30 cellular contexts compared by ENCODE assay signal in genomic region chr19:22619371-22619770, GRCh38. TPM values are rescaled to one million over a fixed set of nuclear protein-coding genes. Genes with fewer than 3 reads are reported as not detected.
DNase-seq lines count a peak whose midpoint lies in the region; ATAC-seq and TF ChIP-seq lines count a peak whose summit lies in the region.
"Had no signal": no experiment of that assay in that cellular context is flagged by ENCODE, and none has a peak within 500 bp of the region (broad histone marks: within the 10 kb centered on the region; RNA-seq: fewer than 3 reads in every experiment).

No MANE protein-coding gene starts in this region.

- H3K56ac ChIP-seq in H9 (ENCODE audit: insufficient read length, low read depth, low read length): no peak overlapping the region

- H2BK5ac ChIP-seq in H9 (ENCODE audit: insufficient read length, low read length): no peak overlapping the region

- H3K18ac ChIP-seq in H9 (ENCODE audit: insufficient read length, low read depth, low read length): no peak overlapping the region

- H3K36me3 Mint-ChIP-seq in H9 (ENCODE audit: insufficient read depth in 1 of 3, low read depth in 3 of 3) (peaks cover 7 to 18% (median 11%) of the 10 kb centered on the region in 3 experiments; a peak in 6 of 7 replicates), immature natural killer cell (no peaks in the 10 kb centered on the region)

- ATAC-seq in heart right ventricle (peak; percentile 45 to 71 (median 60)), upper lobe of right lung (no peak), HG03097 (IDR thresholded peaks at IDR 0.05; ENCODE audit: low FRiP score, unreplicated experiment) (no peak)
- ATAC-seq: activated CD4-positive, alpha-beta T cell treated with anti-CD3 and anti-CD28 coated beads for 36 hours; activated CD8-positive, alpha-beta T cell treated with anti-CD3 and anti-CD28 coated beads for 36 hours; esophagus mucosa; psoas muscle; stimulated activated naive B cell treated with anti-CD40 and anti-IgM and Interleukin-4, amounts not matched to agents 10 μg/mL and 1 μg/mL and 100 μg/mL, for 72 hours had no signal

- peaks cover 79 to 84% of the 10 kb centered on the region in 2 experiments for H3K9me3 Mint-ChIP-seq in H9
- H3K9me3 Mint-ChIP-seq in immature natural killer cell: peaks cover 3 to 22% (median 17%) of the 10 kb centered on the region in 6 donors
- H3K9me3 Mint-ChIP-seq: activated naive CD4-positive, alpha-beta T cell treated with anti-CD3 and anti-CD28 coated beads, Interleukin-2, amount 50 U/mL, for 24 hours had no signal

- H3K27me3 ChIP-seq in heart right ventricle: peaks cover 0 to 52% (median 35%) of the 10 kb centered on the region in 7 donors
- peaks cover 14% of the 10 kb centered on the region for H3K27me3 ChIP-seq in upper lobe of right lung
- no peaks in the 10 kb centered on the region for H3K27me3 ChIP-seq in H9 (ENCODE audit: insufficient read depth, low read length)
- H3K27me3 ChIP-seq: hepatocyte, vagina had no signal

- no peak overlapping the region for H3K27ac Mint-ChIP-seq in H9
- H3K27ac Mint-ChIP-seq in immature natural killer cell: no peak overlapping the region
- H3K27ac Mint-ChIP-seq: activated CD4-positive, alpha-beta T cell treated with anti-CD3 and anti-CD28 coated beads for 36 hours; activated CD8-positive, alpha-beta T cell treated with anti-CD3 and anti-CD28 coated beads for 36 hours; activated naive CD4-positive, alpha-beta T cell treated with anti-CD3 and anti-CD28 coated beads, Interleukin-2, amount 50 U/mL, for 24 hours; B cell; CD4-positive, alpha-beta memory T cell; endodermal cell; stimulated activated naive B cell treated with anti-CD40 and anti-IgM and Interleukin-4, amounts not matched to agents 10 μg/mL and 1 μg/mL and 100 μg/mL, for 72 hours; T-helper 2 cell treated with Interferon-gamma antibody and Interleukin-4, amounts not matched to agents 5 μg/mL and 100 μg/mL, for 36 hours had no signal

- H3T11ph ChIP-seq in H9 (ENCODE audit: low read length): no peak overlapping the region

- TF ChIP-seq CTCF in heart right ventricle (IDR thresholded peaks at IDR 0.05) (no peak), upper lobe of right lung (IDR thresholded peaks at IDR 0.05) (no peak), H9 (conservative IDR thresholded peaks at IDR 0.05) (no peak)

- H2BK20ac ChIP-seq in H9 (ENCODE audit: low read depth, low read length, poor library complexity, severe bottlenecking): no peak overlapping the region

- peaks cover 0 to 7% (median 0%) of the 10 kb centered on the region in 9 donors for H3K4me1 ChIP-seq in heart right ventricle
- H3K4me1 ChIP-seq in upper lobe of right lung: no peaks in the 10 kb centered on the region
- H3K4me1 ChIP-seq in H9 (ENCODE audit: insufficient read depth, low read length): no peaks in the 10 kb centered on the region
- H3K4me1 ChIP-seq: psoas muscle had no signal

- H4K91ac ChIP-seq in H9 (ENCODE audit: insufficient read length, low read depth, low read length): no peak overlapping the region

- H3K4me1 Mint-ChIP-seq in H9 (no peaks in the 10 kb centered on the region), immature natural killer cell (no peaks in the 10 kb centered on the region)
- H3K4me1 Mint-ChIP-seq: activated CD4-positive, alpha-beta T cell treated with anti-CD3 and anti-CD28 coated beads for 36 hours; activated naive CD4-positive, alpha-beta T cell treated with anti-CD3 and anti-CD28 coated beads, Interleukin-2, amount 50 U/mL, for 24 hours; B cell; endodermal cell; stimulated activated naive B cell treated with anti-CD40 and anti-IgM and Interleukin-4, amounts not matched to agents 10 μg/mL and 1 μg/mL and 100 μg/mL, for 72 hours had no signal

- H2BK120ac ChIP-seq in H9 (ENCODE audit: low read depth, low read length, poor library complexity, severe bottlenecking): no peak overlapping the region

- no peaks in the 10 kb centered on the region for H3K79me2 ChIP-seq in H9 (ENCODE audit: insufficient read depth, low read length)
- H3K79me2 ChIP-seq: hepatocyte had no signal

- no peaks in the 10 kb centered on the region for H3K23me2 ChIP-seq in H9 (ENCODE audit: insufficient read length, low read depth, low read length, poor library complexity, severe bottlenecking)

- H3K23ac ChIP-seq in H9 (ENCODE audit: insufficient read length, low read depth, low read length): no peak overlapping the region

- no peak overlapping the region for H2AFZ ChIP-seq in H9 (ENCODE audit: low read length)
- H2AFZ ChIP-seq: hepatocyte had no signal

- H3K4me3 ChIP-seq in heart right ventricle (no peak overlapping the region), upper lobe of right lung (no peak overlapping the region)
- H3K4me3 ChIP-seq: hepatocyte, psoas muscle, vagina had no signal

- no peak overlapping the region for H3K4me2 ChIP-seq in H9 (ENCODE audit: insufficient read depth, insufficient read length, low read length)
- H3K4me2 ChIP-seq: hepatocyte had no signal

- no peak overlapping the region for H3K4me3 Mint-ChIP-seq in H9
- no peak overlapping the region for H3K4me3 Mint-ChIP-seq in immature natural killer cell
- H3K4me3 Mint-ChIP-seq: activated CD4-positive, alpha-beta T cell treated with anti-CD3 and anti-CD28 coated beads for 36 hours; activated CD8-positive, alpha-beta T cell treated with anti-CD3 and anti-CD28 coated beads for 36 hours; activated naive CD4-positive, alpha-beta T cell treated with anti-CD3 and anti-CD28 coated beads, Interleukin-2, amount 50 U/mL, for 24 hours; B cell; CD4-positive, alpha-beta memory T cell; endodermal cell; stimulated activated naive B cell treated with anti-CD40 and anti-IgM and Interleukin-4, amounts not matched to agents 10 μg/mL and 1 μg/mL and 100 μg/mL, for 72 hours; T-helper 2 cell treated with Interferon-gamma antibody and Interleukin-4, amounts not matched to agents 5 μg/mL and 100 μg/mL, for 36 hours had no signal

- H3K14ac ChIP-seq in H9 (ENCODE audit: insufficient read depth, low read length): no peak overlapping the region

- no peaks in the 10 kb centered on the region for H4K20me1 ChIP-seq in H9 (ENCODE audit: control insufficient read depth, insufficient read depth, insufficient read length)

- intact Hi-C loops in heart right ventricle (cut with DNase I): no loop called here
- intact Hi-C loops in upper lobe of right lung (cut with DNase I): no loop called here

- 30 to 32% methylated on average over 4 of the region's 4 CpGs for WGBS in heart right ventricle, 2 donors
- no CpG with 5 or more reads among the region's 4 CpGs for WGBS in H9 (ENCODE audit: extremely low coverage, insufficient read length, low lambda C conversion rate)

- no peaks in the 10 kb centered on the region for H3K36me3 ChIP-seq in heart right ventricle
- no peaks in the 10 kb centered on the region for H3K36me3 ChIP-seq in upper lobe of right lung
- H3K36me3 ChIP-seq: vagina had no signal

- DNase-seq in caudate nucleus (lab: John Stamatoyannopoulos, UW): peak in 44 of 61 donors; percentile 3 to 84 (median 46)
- DNase-seq in heart right ventricle: peak in 1 of 2 donors; percentile 42
- peak in 31 of 56 donors; percentile 2 to 69 (median 21) for DNase-seq in nucleus accumbens (lab: John Stamatoyannopoulos, UW)
- DNase-seq in upper lobe of right lung: peak; percentile 9
- DNase-seq in H9: no peak
- DNase-seq in immature natural killer cell: no peak
- no peak for DNase-seq in activated effector memory CD4-positive, alpha-beta T cell treated with anti-CD3 and anti-CD28 coated beads, Interleukin-2, amount 50 U/mL, for 16 hours
- DNase-seq: activated CD4-positive, alpha-beta T cell treated with anti-CD3 and anti-CD28 coated beads for 36 hours; activated CD8-positive, alpha-beta memory T cell treated with anti-CD3 and anti-CD28 coated beads, Interleukin-2, amount 50 U/mL, for 48 hours; activated CD8-positive, alpha-beta T cell treated with anti-CD3 and anti-CD28 coated beads for 36 hours; CD4-positive, alpha-beta memory T cell; central memory CD4-positive, alpha-beta T cell; cortex of kidney; DMS 273 treated with DMSO at 0.1 percent for 48 hours; endodermal cell; mesenchymal stem cell; NCI-H1092; NCI-H1694; psoas muscle; stimulated activated naive B cell treated with anti-CD40 and anti-IgM and Interleukin-4, amounts not matched to agents 10 μg/mL and 1 μg/mL and 100 μg/mL, for 72 hours had no signal

- no peak overlapping the region for H2BK15ac ChIP-seq in H9 (ENCODE audit: low read depth, low read length)

- no peak overlapping the region for H2BK12ac ChIP-seq in H9 (ENCODE audit: insufficient read length, low read depth, low read length)

- H4K8ac ChIP-seq in H9 (replicated peaks; ENCODE audit: insufficient read length, low read depth, low read length): no peak overlapping the region

- H3K27me3 Mint-ChIP-seq in H9 (ENCODE audit: low read depth) (peaks cover 3% of the 10 kb centered on the region; the same call in 1 of the 2 replicates), immature natural killer cell (ENCODE audit: low read depth in 3 of 3) (peaks cover 0 to 9% (median 6%) of the 10 kb centered on the region in 3 donors)

- no peak overlapping the region for H3K9ac ChIP-seq in H9 (ENCODE audit: extremely low read depth, insufficient read length, low read length)

- no peak overlapping the region for H4K5ac ChIP-seq in H9 (ENCODE audit: insufficient read length, low read depth, low read length)

- H2AK5ac ChIP-seq in H9 (ENCODE audit: insufficient read length, low read length): no peak overlapping the region

- no peaks in the 10 kb centered on the region for H3K79me1 ChIP-seq in H9 (ENCODE audit: insufficient read depth, low read depth, low read length, poor library complexity, severe bottlenecking)

- peaks cover 0 to 36% (median 0%) of the 10 kb centered on the region in 11 donors for H3K9me3 ChIP-seq in heart right ventricle
- H3K9me3 ChIP-seq in upper lobe of right lung: no peaks in the 10 kb centered on the region
- peaks cover 83% of the 10 kb centered on the region for H3K9me3 ChIP-seq in H9 (ENCODE audit: control insufficient read depth, low read depth, low read length)
- H3K9me3 ChIP-seq: psoas muscle, vagina had no signal

- no peak overlapping the region for H3K4ac ChIP-seq in H9 (ENCODE audit: low read depth, low read length)

- H3K27ac ChIP-seq in caudate nucleus (ENCODE audit: low read depth, low read length) (peak overlapping the region; percentile 62), heart right ventricle (peak overlapping the region in 5 of 10 donors; percentile 37 to 71 (median 52)), upper lobe of right lung (no peak overlapping the region), H9 (ENCODE audit: insufficient read length, low read depth, low read length) (no peak overlapping the region)
- H3K27ac ChIP-seq: hepatocyte, psoas muscle, vagina had no signal

RNA-seq across cellular contexts. Expression of gene ZNF492, which starts 14.8 kb away (rescaled TPM):
- total RNA-seq in heart right ventricle (under 1 TPM in 6 of 10 donors, not detected in 4; 0.09 to 0.17 (median 0.13) TPM), upper lobe of right lung (0.29 TPM), H9 (2021) (not detected in 2 replicates)
- polyA plus RNA-seq in heart right ventricle (under 1 TPM in 1 of 2 donors, not detected in 1; 0.06 TPM), immature natural killer cell (under 1 TPM in 2 of 3 donors, not detected in 1; 0.05 to 0.08 TPM)
- total RNA-seq: endodermal cell, hepatocyte, HT-29, myocyte, NCI-H460, vagina had no signal
- polyA plus RNA-seq: hepatocyte had no signal

Comparison
In these comparisons a context has a peak if more than half of its experiments do, and no peak if none do; other contexts are left out.
1. DNase-seq: peak in caudate nucleus (44 of 61), nucleus accumbens (31 of 56) and upper lobe of right lung (single experiment); none in H9 (single experiment), immature natural killer cell (0 of 3) and activated effector memory CD4-positive, alpha-beta T cell treated with anti-CD3 and anti-CD28 coated beads, Interleukin-2, amount 50 U/mL, for 16 hours (single experiment).
2. ATAC-seq: peak in heart right ventricle (8 of 8); none in upper lobe of right lung (single experiment) and HG03097 (single experiment).